Comparison of ENCODE assay signal across 8 cellular contexts in the genomic region with DNA sequence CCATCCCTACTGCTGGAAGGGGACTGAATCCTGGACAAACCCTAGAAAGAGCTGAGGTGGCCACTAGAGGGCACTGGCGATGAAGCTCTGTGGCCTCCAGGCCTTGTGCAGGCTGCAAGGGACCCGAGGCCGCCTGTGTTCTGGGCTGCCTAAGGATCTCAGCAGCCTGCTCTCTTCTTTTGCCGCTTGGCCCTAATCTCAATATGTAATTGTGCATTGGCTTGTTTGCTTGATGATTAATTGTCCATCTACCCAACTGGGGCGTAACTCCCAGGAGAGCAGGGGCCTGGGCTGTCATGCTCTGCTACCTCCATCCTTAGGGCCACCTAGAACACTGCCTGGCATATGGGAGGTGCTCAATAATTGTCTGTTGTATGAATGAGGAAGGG.
DNase-seq lines count a peak whose midpoint lies in the region; ATAC-seq and TF ChIP-seq lines count a peak whose summit lies in the region.

No MANE protein-coding gene starts in this region.

- H3K27ac ChIP-seq in Peyer's patch = no peak overlapping the region
- no peak overlapping the region for H3K27ac ChIP-seq in neutrophil
- peak overlapping the region; percentile 54 for H3K27ac ChIP-seq in subcutaneous abdominal adipose tissue (ENCODE audit: low read depth, low read length)

- H3K27me3 ChIP-seq in Peyer's patch = no peaks in the 10 kb centered on the region
- H3K27me3 ChIP-seq in neutrophil = no peaks in the 10 kb centered on the region
- H3K27me3 ChIP-seq in subcutaneous abdominal adipose tissue (ENCODE audit: control insufficient read depth in 5 of 5, insufficient read depth in 4 of 5, low read length in 5 of 5) = no peaks in the 10 kb centered on the region

- H3K4me1 ChIP-seq in Peyer's patch = peaks cover 0 to 11% (median 0%) of the 10 kb centered on the region in 4 donors
- H3K4me1 ChIP-seq in neutrophil (ENCODE audit: control insufficient read depth in 1 of 2, insufficient read depth in 1 of 2, low read depth in 1 of 2, low read length in 1 of 2) = no peaks in the 10 kb centered on the region
- H3K4me1 ChIP-seq in subcutaneous abdominal adipose tissue (ENCODE audit: control insufficient read depth in 5 of 5, insufficient read depth in 5 of 5, low read length in 5 of 5) = peaks cover 4 to 26% (median 10%) of the 10 kb centered on the region in 5 donors

- no peak for TF ChIP-seq POLR2A in Peyer's patch (IDR thresholded peaks at IDR 0.05)

- H3K9me3 ChIP-seq in Peyer's patch (no peaks in the 10 kb centered on the region), neutrophil (no peaks in the 10 kb centered on the region), subcutaneous abdominal adipose tissue (ENCODE audit: control insufficient read depth in 5 of 5, low read length in 5 of 5) (no peaks in the 10 kb centered on the region)

- peak; percentile 57 to 87 (median 84) for TF ChIP-seq CTCF in Peyer's patch (IDR thresholded peaks at IDR 0.05)
- TF ChIP-seq CTCF in neutrophil (IDR thresholded peaks at IDR 0.05) = peak; percentile 69

- peak; percentile 79 for ATAC-seq in GM21576 (IDR thresholded peaks at IDR 0.05; ENCODE audit: unreplicated experiment)

- peak; percentile 50 for DNase-seq in DMS 273 treated with DMSO at 0.1 percent for 48 hours (lab: John Stamatoyannopoulos, UW)
- peak; percentile 71 to 82 for DNase-seq in Kasumi-1 (lab: John Stamatoyannopoulos, UW)
- peak; percentile 73 to 93 (median 84) for DNase-seq in Peyer's patch
- peak; percentile 79 to 83 for DNase-seq in activated T-cell treated with anti-CD3 and anti-CD28 coated beads, Interleukin-2, amount 50 U/mL, for 48 hours
- DNase-seq in fibroblast of peridontal ligament (ENCODE audit: extremely low read depth) = peak; percentile 85

- H3K4me3 ChIP-seq in Peyer's patch = no peak overlapping the region
- no peak overlapping the region for H3K4me3 ChIP-seq in neutrophil (ENCODE audit: low read depth in 1 of 2, low read length in 1 of 2)
- no peak overlapping the region for H3K4me3 ChIP-seq in subcutaneous abdominal adipose tissue (ENCODE audit: low read depth in 1 of 5, low read length in 5 of 5)

- no peak overlapping the region for H3K9ac ChIP-seq in subcutaneous abdominal adipose tissue (ENCODE audit: low read length in 5 of 5)

- H3K36me3 ChIP-seq in Peyer's patch (peaks cover 0 to 12% (median 0%) of the 10 kb centered on the region in 3 donors), neutrophil (peaks cover 98% of the 10 kb centered on the region), subcutaneous abdominal adipose tissue (ENCODE audit: control insufficient read depth in 5 of 5, insufficient read depth in 5 of 5, low read length in 5 of 5) (peaks cover 3 to 89% (median 84%) of the 10 kb centered on the region in 5 donors)
